In the genomic region with DNA sequence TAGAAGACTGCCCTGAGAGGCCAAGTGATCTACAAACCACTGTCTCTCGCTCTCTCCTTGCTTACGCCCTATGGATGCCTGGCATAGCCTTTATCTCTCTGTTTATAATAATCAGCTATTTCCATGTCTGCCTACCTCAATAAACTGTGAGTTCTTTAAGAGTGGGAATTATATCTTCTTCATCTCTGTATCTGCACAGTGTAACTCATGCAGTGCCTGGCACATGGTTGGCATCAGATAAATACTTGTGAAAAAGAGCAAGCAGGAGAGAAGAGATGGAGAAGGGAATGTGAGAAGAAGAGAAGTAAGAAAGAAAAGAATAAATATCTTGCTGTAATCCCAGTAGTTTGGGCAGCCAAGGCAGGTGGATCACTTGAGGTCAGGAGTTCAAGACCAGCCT, we compare ENCODE assay signal across 10 cellular contexts.
"Had no signal": no experiment of that assay in that cellular context is flagged by ENCODE, and none has a peak within 500 bp of the region (broad histone marks: within the 10 kb centered on the region; RNA-seq: fewer than 3 reads in every experiment).

No MANE protein-coding gene starts in this region.

- ATAC-seq: HepG2 had no signal

- H3K4me3 ChIP-seq: GM23248 had no signal

- H3K27ac ChIP-seq: GM23248, HL-60, KMS-11 had no signal

- H3K4me2 ChIP-seq: KMS-11 had no signal

- H3K9ac ChIP-seq: GM23248, KMS-11 had no signal

- H2AFZ ChIP-seq: GM23248 had no signal

- H3K9me3 Mint-ChIP-seq: H9, IgD-negative memory B cell had no signal

- H3K4me1 Mint-ChIP-seq: IgD-negative memory B cell had no signal

- H3K4me3 Mint-ChIP-seq: H9, IgD-negative memory B cell had no signal

- H3K27ac Mint-ChIP-seq: H9, IgD-negative memory B cell had no signal

- DNase-seq: GM23248, H9, HCEC 1CT, KBM-7 had no signal

- H3K36me3 Mint-ChIP-seq: IgD-negative memory B cell had no signal

- FAIRE-seq: H1, H54, HepG2 had no signal
